Comparison of ENCODE assay signal across 10 cellular contexts in the genomic region with DNA sequence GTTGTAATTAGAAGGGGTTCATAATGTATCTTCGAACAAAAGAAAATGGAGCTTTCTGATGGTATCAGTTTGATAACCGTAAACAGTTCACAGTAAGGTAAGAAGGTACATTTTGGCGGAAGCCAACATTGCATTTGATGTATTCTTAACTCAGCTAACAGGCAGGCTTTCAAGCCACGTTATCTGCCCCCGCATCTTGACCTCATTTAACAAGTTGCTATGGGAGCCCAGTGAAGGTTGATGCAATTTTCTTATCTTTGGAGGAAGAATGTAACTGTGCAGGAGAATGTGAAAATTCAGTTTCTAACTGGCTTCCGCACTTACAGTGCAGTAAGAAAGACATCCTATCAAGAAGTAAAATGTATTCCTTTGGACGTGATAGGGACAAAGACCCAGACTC.
DNase-seq lines count a peak whose midpoint lies in the region; ATAC-seq and TF ChIP-seq lines count a peak whose summit lies in the region.
"Had no signal": no experiment of that assay in that cellular context is flagged by ENCODE, and none has a peak within 500 bp of the region (broad histone marks: within the 10 kb centered on the region; RNA-seq: fewer than 3 reads in every experiment).

No MANE protein-coding gene starts in this region.

- H3K4me1 Mint-ChIP-seq in activated CD4-positive, alpha-beta T cell treated with anti-CD3 and anti-CD28 coated beads, Interleukin-2, amount 10 ng/mL, durations not matched to agents 7 days and 5 days, result peaks cover 97% of the 10 kb centered on the region

- peak; percentile 95 for DNase-seq in NB4 (ENCODE audit: low read depth)
- peak; percentile 92 for DNase-seq in activated CD4-positive, alpha-beta T cell treated with anti-CD3 and anti-CD28 coated beads, Interleukin-2, amount 10 ng/mL, durations not matched to agents 7 days and 5 days
- DNase-seq in effector CD8-positive, alpha-beta T cell (lab: John Stamatoyannopoulos, UW), result peak; percentile 67
- DNase-seq in stimulated activated CD4-positive, alpha-beta T cell treated with anti-CD3 and anti-CD28 coated beads, Interleukin-4, amount 100 ng/mL, for 24 hours, result peak; percentile 72
- DNase-seq in NCI-H1092 (lab: John Stamatoyannopoulos, UW), result no peak
- no peak for DNase-seq in KBM-7
- no peak for DNase-seq in SHP77 treated with DMSO at 0.1 percent for 48 hours (lab: John Stamatoyannopoulos, UW)
- DNase-seq: NCI-H82 had no signal

- ATAC-seq in GM18517 (IDR thresholded peaks at IDR 0.05; ENCODE audit: unreplicated experiment), result no peak

- in situ Hi-C loops in KBM-7 (cut with MboI; ENCODE audit: low pct_unique_long_range_greater_than_20kb, low sequenced_read_pairs), result no loop called here

- no peaks in the 10 kb centered on the region for H3K9me3 Mint-ChIP-seq in activated CD4-positive, alpha-beta T cell treated with anti-CD3 and anti-CD28 coated beads, Interleukin-2, amount 10 ng/mL, durations not matched to agents 7 days and 5 days
- H3K9me3 Mint-ChIP-seq: neural crest cell had no signal

- H3K4me3 ChIP-seq in NB4 (ENCODE audit: low read depth, low read length), result no peak overlapping the region

- CTCF ChIA-PET in activated CD4-positive, alpha-beta T cell treated with anti-CD3 and anti-CD28 coated beads, Interleukin-2, amount 10 ng/mL, durations not matched to agents 7 days and 5 days (lab: Charles Lee), result interaction anchor here (0.9 to 2.8 kb wide), 12 partner anchors 14 to 190 kb away, joined by 3 to 10 read pairs (median 3); no protein-coding TSS in a partner anchor

- POLR2A ChIA-PET in activated CD4-positive, alpha-beta T cell treated with anti-CD3 and anti-CD28 coated beads, Interleukin-2, amount 10 ng/mL, durations not matched to agents 7 days and 5 days (lab: Charles Lee), result interaction anchor here (0.8 to 1.1 kb wide), 2 partner anchors 10 to 49 kb away, joined by 4 to 6 read pairs; no protein-coding TSS in a partner anchor

- H3K4me3 Mint-ChIP-seq in activated CD4-positive, alpha-beta T cell treated with anti-CD3 and anti-CD28 coated beads, Interleukin-2, amount 10 ng/mL, durations not matched to agents 7 days and 5 days, result peak overlapping the region; percentile 70
- H3K4me3 Mint-ChIP-seq: neural crest cell had no signal

- peaks cover 99% of the 10 kb centered on the region for H3K36me3 Mint-ChIP-seq in activated CD4-positive, alpha-beta T cell treated with anti-CD3 and anti-CD28 coated beads, Interleukin-2, amount 10 ng/mL, durations not matched to agents 7 days and 5 days (ENCODE audit: low read depth)

- H3K27ac Mint-ChIP-seq in activated CD4-positive, alpha-beta T cell treated with anti-CD3 and anti-CD28 coated beads, Interleukin-2, amount 10 ng/mL, durations not matched to agents 7 days and 5 days, result peak overlapping the region; percentile 95

- no peaks in the 10 kb centered on the region for H3K27me3 Mint-ChIP-seq in activated CD4-positive, alpha-beta T cell treated with anti-CD3 and anti-CD28 coated beads, Interleukin-2, amount 10 ng/mL, durations not matched to agents 7 days and 5 days

- no peak for TF ChIP-seq POLR2A in NB4 (IDR thresholded peaks at IDR 0.05; ENCODE audit: extremely low read depth, insufficient read length)

- TF ChIP-seq CTCF in NB4 (IDR thresholded peaks at IDR 0.05; ENCODE audit: low read depth, low read length), result no peak

Comparison
In these comparisons a context has a peak if more than half of its experiments do, and no peak if none do; other contexts are left out.
1. DNase-seq: peak in NB4 (single experiment), activated CD4-positive, alpha-beta T cell treated with anti-CD3 and anti-CD28 coated beads, Interleukin-2, amount 10 ng/mL, durations not matched to agents 7 days and 5 days (single experiment), effector CD8-positive, alpha-beta T cell (single experiment) and stimulated activated CD4-positive, alpha-beta T cell treated with anti-CD3 and anti-CD28 coated beads, Interleukin-4, amount 100 ng/mL, for 24 hours (single experiment); none in NCI-H1092 (single experiment), KBM-7 (single experiment) and SHP77 treated with DMSO at 0.1 percent for 48 hours (single experiment).